Comparison of ENCODE assay signal across 1 cellular context in genomic region chr15:73851679-73852078, GRCh38.
TF ChIP-seq lines count a peak whose summit lies in the region.

No MANE protein-coding gene starts in this region.

TF ChIP-seq in K562, 482 proteins besides CTCF, POLR2A, EP300 and RAD21 (continued from another document and continues in another):
- TF ChIP-seq ATF2 (CRISPR knock-in tag; IDR thresholded peaks at IDR 0.05) (no peak), ZNF311 (CRISPR knock-in tag; IDR thresholded peaks at IDR 0.05) (peak; percentile 56; the same call in 1 of the 2 replicates), RNF219 (CRISPR knock-in tag; IDR thresholded peaks at IDR 0.05) (no peak), MYC (IDR thresholded peaks at IDR 0.05; ENCODE audit: low read depth, low read length) (no peak), MYC (CRISPR knock-in tag; IDR thresholded peaks at IDR 0.05; ENCODE audit: borderline replicate concordance, low read depth) (no peak), CXXC5 (CRISPR knock-in tag; IDR thresholded peaks at IDR 0.05) (peak; percentile 28; the same call in 1 of the 2 replicates), BRF1 (IDR thresholded peaks at IDR 0.05; ENCODE audit: borderline replicate concordance, extremely low read depth, insufficient read length) (no peak), USF1 (CRISPR knock-in tag; IDR thresholded peaks at IDR 0.05) (no peak), NFE2L1 (tag; IDR thresholded peaks at IDR 0.05; ENCODE audit: borderline replicate concordance, low read depth) (no peak), THAP7 (CRISPR knock-in tag; IDR thresholded peaks at IDR 0.05) (no peak), TRIM25 (IDR thresholded peaks at IDR 0.05; ENCODE audit: borderline replicate concordance) (no peak), DDX20 (tag; IDR thresholded peaks at IDR 0.05; ENCODE audit: low read depth) (0 out of 2 replicates have a peak, but pooled peaks have one; percentile 34), EHMT2 (IDR thresholded peaks at IDR 0.05) (peak; percentile 99), ZNF766 (CRISPR knock-in tag; conservative IDR thresholded peaks at IDR 0.05) (peak; percentile 86), MEIS2 (IDR thresholded peaks at IDR 0.05; ENCODE audit: partially characterized antibody) (no peak), CHD4 (IDR thresholded peaks at IDR 0.05; ENCODE audit: insufficient read depth, insufficient replicate concordance, low read depth, low read length, poor library complexity, severe bottlenecking) (no peak), ZNF197 (CRISPR knock-in tag; IDR thresholded peaks at IDR 0.05; ENCODE audit: low read depth) (0 out of 2 replicates have a peak, but pooled peaks have one; percentile 63), MIER1 (IDR thresholded peaks at IDR 0.05; ENCODE audit: low read depth) (peak; percentile 95), NCOR1 (IDR thresholded peaks at IDR 0.05) (no peak), CREB5 (CRISPR knock-in tag; IDR thresholded peaks at IDR 0.05) (no peak), U2AF1 (optimal IDR thresholded peaks at IDR 0.05; ENCODE audit: low read depth, low read length) (no peak), TFAP4 (CRISPR knock-in tag; IDR thresholded peaks at IDR 0.05; ENCODE audit: borderline replicate concordance) (no peak), E4F1 (CRISPR knock-in tag; IDR thresholded peaks at IDR 0.05; ENCODE audit: borderline replicate concordance) (no peak), ATF7 (IDR thresholded peaks at IDR 0.05) (no peak), LEF1 (IDR thresholded peaks at IDR 0.05) (no peak), HINFP (tag; conservative IDR thresholded peaks at IDR 0.05; ENCODE audit: low read depth) (no peak), NFATC3 (IDR thresholded peaks at IDR 0.05) (no peak), CREM (IDR thresholded peaks at IDR 0.05; ENCODE audit: low read depth) (no peak), TCF3 (CRISPR knock-in tag; IDR thresholded peaks at IDR 0.05) (no peak), ZNF79 (CRISPR knock-in tag; IDR thresholded peaks at IDR 0.05; ENCODE audit: low read depth) (0 out of 2 replicates have a peak, but pooled peaks have one; percentile 16), ARID4B (CRISPR knock-in tag; IDR thresholded peaks at IDR 0.05) (no peak), MLLT1 (IDR thresholded peaks at IDR 0.05) (no peak), THAP12 (CRISPR knock-in tag; IDR thresholded peaks at IDR 0.05) (no peak), DMBX1 (CRISPR knock-in tag; IDR thresholded peaks at IDR 0.05; ENCODE audit: borderline replicate concordance) (peak; percentile 77; the same call in 1 of the 2 replicates)
